In genomic region chr5:124072570-124072969, GRCh38 we compare ENCODE assay signal across 8 cellular contexts.
"Had no signal": no experiment of that assay in that cellular context is flagged by ENCODE, and none has a peak within 500 bp of the region (broad histone marks: within the 10 kb centered on the region; RNA-seq: fewer than 3 reads in every experiment).

No MANE protein-coding gene starts in this region.

- ATAC-seq: GM12878 had no signal

- DNase-seq: GDM1, GF-D8 had no signal

- FAIRE-seq: G401.6, GM12878, GM12891, GM12892, GM18507, GM19239 had no signal

- H3K4me3 ChIP-seq: GM12878 had no signal
